ENCODE assay signal across 15 cellular contexts in genomic region chr12:1773937-1774655, GRCh38. TPM values are rescaled to one million over a fixed set of nuclear protein-coding genes. Genes with fewer than 3 reads are reported as not detected.
DNase-seq lines count a peak whose midpoint lies in the region; ATAC-seq, FAIRE-seq and TF ChIP-seq lines count a peak whose summit lies in the region.
"Had no signal": no experiment of that assay in that cellular context is flagged by ENCODE, and none has a peak within 500 bp of the region (broad histone marks: within the 10 kb centered on the region; RNA-seq: fewer than 3 reads in every experiment).

No MANE protein-coding gene starts in this region.

- no peak overlapping the region for H3K4me3 ChIP-seq in heart left ventricle
- no peak overlapping the region for H3K4me3 ChIP-seq in right atrium auricular region
- H3K4me3 ChIP-seq in mesodermal cell (ENCODE audit: extremely low read depth, insufficient read depth, low read length, poor library complexity, severe bottlenecking): no peak overlapping the region
- no peak overlapping the region for H3K4me3 ChIP-seq in vagina
- H3K4me3 ChIP-seq: adrenal gland, sigmoid colon had no signal

- H3K4me1 Mint-ChIP-seq in immature natural killer cell: peaks cover 26 to 34% of the 10 kb centered on the region in 2 donors

- intact Hi-C loops in heart left ventricle (cut with DNase I): loop anchor here in 3 of 10 donors (5.0 to 10.0 kb wide), 3 partner anchors 49 to 82 kb away; partner anchors contain the start of gene ADIPOR2 (in 1 of the 3)
- intact Hi-C loops in vagina (cut with DNase I): no loop called here

- H3K27me3 Mint-ChIP-seq in immature natural killer cell (ENCODE audit: low read depth in 3 of 3): no peaks in the 10 kb centered on the region

- H3K36me3 Mint-ChIP-seq in immature natural killer cell: peaks cover 0 to 24% (median 7%) of the 10 kb centered on the region in 3 donors

- WGBS in heart left ventricle, 4 donors: 60 to 68% (median 65%) methylated on average over 4 of the region's 4 CpGs
- 80 to 96% methylated on average over 1 to 2 of the region's 4 CpGs for WGBS in mesodermal cell (ENCODE audit: insufficient coverage in 2 of 2), 2 experiments

- H3K27ac ChIP-seq in heart left ventricle (no peak overlapping the region), right atrium auricular region (no peak overlapping the region), cingulate gyrus (ENCODE audit: low read depth, low read length) (peak overlapping the region; percentile 90), mesodermal cell (ENCODE audit: low read depth, low read length, severe bottlenecking) (peak overlapping the region; percentile 3), vagina (no peak overlapping the region)
- H3K27ac ChIP-seq: adrenal gland, sigmoid colon had no signal

- H3K27ac Mint-ChIP-seq in immature natural killer cell: peak overlapping the region in 2 of 6 donors; percentile 64 to 77

- H3K9me3 Mint-ChIP-seq in immature natural killer cell: no peaks in the 10 kb centered on the region

- H3K9me3 ChIP-seq in heart left ventricle (no peaks in the 10 kb centered on the region), right atrium auricular region (no peaks in the 10 kb centered on the region), mesodermal cell (ENCODE audit: control insufficient read depth, low read length) (no peaks in the 10 kb centered on the region), vagina (no peaks in the 10 kb centered on the region)
- H3K9me3 ChIP-seq: adrenal gland, sigmoid colon had no signal

- H3K27me3 ChIP-seq in heart left ventricle (no peaks in the 10 kb centered on the region), right atrium auricular region (no peaks in the 10 kb centered on the region), vagina (no peaks in the 10 kb centered on the region)
- H3K27me3 ChIP-seq: adrenal gland, sigmoid colon had no signal

- TF ChIP-seq POLR2A in heart left ventricle (IDR thresholded peaks at IDR 0.05) (no peak), vagina (IDR thresholded peaks at IDR 0.05) (no peak)

- H3K4me3 Mint-ChIP-seq in immature natural killer cell: no peak overlapping the region

- FAIRE-seq in urothelium cell line (lab: Jason Lieb, UNC): peak; percentile 67
- FAIRE-seq: GM18507 had no signal

- TF ChIP-seq CTCF in heart left ventricle (IDR thresholded peaks at IDR 0.05) (no peak), right atrium auricular region (IDR thresholded peaks at IDR 0.05) (no peak), vagina (IDR thresholded peaks at IDR 0.05) (no peak)

- peak in 3 of 4 donors; percentile 48 to 81 (median 64) for ATAC-seq in heart left ventricle

- H3K4me1 ChIP-seq in heart left ventricle (peaks cover 0 to 38% (median 20%) of the 10 kb centered on the region in 12 donors), right atrium auricular region (peaks cover 0 to 14% of the 10 kb centered on the region in 2 donors), mesodermal cell (ENCODE audit: control insufficient read depth, insufficient read depth, low read length, poor library complexity, severe bottlenecking) (peaks cover 28% of the 10 kb centered on the region), vagina (peaks cover 4% of the 10 kb centered on the region)

- DNase-seq in heart left ventricle (no peak), right atrium auricular region (ENCODE audit: low spot score) (no peak), urothelium cell line (ENCODE audit: low spot score) (no peak), immature natural killer cell (no peak), vagina (ENCODE audit: extremely low spot score in 2 of 2) (no peak)
- no peak for DNase-seq in NK-92 treated with Interleukin-12 subunit alpha and Interleukin-12 subunit beta, amount 100 ng/mL, for 24 hours (lab: John Stamatoyannopoulos, UW)
- DNase-seq: adrenal gland, DND-41, sigmoid colon, T-helper 9 cell had no signal

- H3K36me3 ChIP-seq in heart left ventricle (peaks cover 0 to 19% (median 9%) of the 10 kb centered on the region in 9 donors), right atrium auricular region (no peaks in the 10 kb centered on the region), mesodermal cell (ENCODE audit: control insufficient read depth, insufficient read depth, low read length) (peaks cover 11% of the 10 kb centered on the region), vagina (no peaks in the 10 kb centered on the region)

RNA-seq across cellular contexts. Expression of gene LRTM2, which starts 46.3 kb away (rescaled TPM):
- total RNA-seq in heart left ventricle: not detected
- polyA plus RNA-seq in heart left ventricle: not detected
- total RNA-seq in right atrium auricular region: not detected
- polyA plus RNA-seq in mesodermal cell (2013, experiment 1 of 2): not detected
- polyA plus RNA-seq in mesodermal cell (2013, experiment 2 of 2): not detected
- not detected for polyA plus RNA-seq in immature natural killer cell
- total RNA-seq in vagina: not detected
- total RNA-seq: adrenal gland, OCI-LY7, ureter had no signal
- polyA plus RNA-seq: adrenal gland had no signal

Comparison
In these comparisons a context has a peak if more than half of its experiments do, and no peak if none do; other contexts are left out.
1. H3K27ac ChIP-seq: peak in cingulate gyrus (single experiment) and mesodermal cell (single experiment); none in heart left ventricle (0 of 12), right atrium auricular region (0 of 2) and vagina (single experiment).